In the genomic region with DNA sequence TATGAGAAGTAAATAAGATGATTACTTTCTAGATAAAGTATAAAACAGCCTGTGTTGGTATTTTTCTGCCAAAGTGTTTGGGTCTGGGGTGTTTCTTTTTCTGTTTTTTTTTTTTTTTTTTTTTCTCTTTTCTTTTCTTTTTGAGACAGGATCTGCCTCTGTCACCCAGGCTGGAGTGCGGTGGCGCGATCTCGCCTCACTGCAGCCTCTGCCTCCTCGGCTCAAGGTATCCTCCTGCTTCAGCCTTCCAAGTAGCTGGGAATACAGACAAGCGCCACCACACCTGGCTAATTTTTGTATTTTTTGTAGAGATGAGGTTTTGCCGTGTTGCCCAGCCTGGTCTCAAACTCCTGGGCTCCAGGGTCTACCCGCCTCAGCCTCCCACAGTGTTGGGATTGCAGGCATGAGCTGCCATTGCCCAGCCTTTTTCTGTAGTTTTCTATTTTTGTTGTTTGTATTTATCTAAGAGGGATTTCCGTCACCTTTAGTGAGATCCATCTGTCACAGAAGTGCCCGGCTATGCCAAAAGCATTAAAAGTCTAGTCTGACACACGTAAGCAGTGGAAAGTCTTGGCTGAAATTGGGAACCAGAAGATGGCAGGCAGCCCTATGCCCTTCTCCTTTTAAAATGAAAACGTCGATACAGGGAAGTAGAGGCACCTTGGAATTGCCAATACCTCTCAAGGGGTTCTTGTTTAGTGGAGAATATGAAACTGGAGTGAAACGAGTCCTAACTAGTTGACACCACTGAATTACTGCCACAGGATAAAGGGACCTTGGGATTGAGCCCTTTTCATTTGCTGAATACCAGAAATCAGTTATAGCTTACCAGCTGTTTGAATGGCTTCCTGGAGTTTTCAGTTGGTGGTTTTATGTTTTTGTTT, we compare ENCODE assay signal across 15 cellular contexts. TPM values are rescaled to one million over a fixed set of nuclear protein-coding genes. Genes with fewer than 3 reads are reported as not detected.
A peak's percentile ranks its signal among the peaks of the same experiment; 100 is the strongest.
DNase-seq lines count a peak whose midpoint lies in the region; TF ChIP-seq lines count a peak whose summit lies in the region.
"Had no signal": no experiment of that assay in that cellular context is flagged by ENCODE, and none has a peak within 500 bp of the region (broad histone marks: within the 10 kb centered on the region; RNA-seq: fewer than 3 reads in every experiment).

No MANE protein-coding gene starts in this region.

- H4K91ac ChIP-seq in H9 (ENCODE audit: insufficient read length, low read depth, low read length): no peak overlapping the region

- no peaks in the 10 kb centered on the region for H3K23me2 ChIP-seq in H9 (ENCODE audit: insufficient read length, low read depth, low read length, poor library complexity, severe bottlenecking)

- no peak overlapping the region for H3K4ac ChIP-seq in H9 (ENCODE audit: low read depth, low read length)

- no peak overlapping the region for H4K5ac ChIP-seq in H9 (ENCODE audit: insufficient read length, low read depth, low read length)

- peaks cover 45% of the 10 kb centered on the region for H3K36me3 Mint-ChIP-seq in T-helper 1 cell treated with Interleukin-12 subunit alpha and Interleukin-12 subunit beta and Interleukin-4 antibody, amounts not matched to agents 30 μg/mL and 1 μg/mL, for 36 hours (ENCODE audit: low read depth)
- peaks cover 29 to 89% (median 81%) of the 10 kb centered on the region in 3 experiments; a peak in 6 of 7 replicates for H3K36me3 Mint-ChIP-seq in H9 (ENCODE audit: insufficient read depth in 1 of 3, low read depth in 3 of 3)

- H3T11ph ChIP-seq in H9 (ENCODE audit: low read length): no peak overlapping the region

- no peak overlapping the region for H3K18ac ChIP-seq in H9 (ENCODE audit: insufficient read length, low read depth, low read length)

- no peak overlapping the region for H3K14ac ChIP-seq in H9 (ENCODE audit: insufficient read depth, low read length)

- no peaks in the 10 kb centered on the region for H4K20me1 ChIP-seq in H9 (ENCODE audit: control insufficient read depth, insufficient read depth, insufficient read length)

- no CpG with 5 or more reads among the region's 14 CpGs for WGBS in H9 (ENCODE audit: extremely low coverage, insufficient read length, low lambda C conversion rate)

- H3K9me3 Mint-ChIP-seq in T-helper 1 cell treated with Interleukin-12 subunit alpha and Interleukin-12 subunit beta and Interleukin-4 antibody, amounts not matched to agents 30 μg/mL and 1 μg/mL, for 36 hours: no peaks in the 10 kb centered on the region
- no peaks in the 10 kb centered on the region for H3K9me3 Mint-ChIP-seq in H9
- H3K9me3 Mint-ChIP-seq: neural progenitor cell, type B pancreatic cell had no signal

- H3K9ac ChIP-seq in H9 (ENCODE audit: extremely low read depth, insufficient read length, low read length) (no peak overlapping the region), adipocyte (ENCODE audit: low read length) (peak overlapping the region; percentile 72), parathyroid adenoma (no peak overlapping the region)
- H3K9ac ChIP-seq: neural progenitor cell had no signal

- DNase-seq in T-helper 1 cell (no peak), H9 (no peak), adipocyte (ENCODE audit: low read depth) (no peak), ureter (ENCODE audit: low spot score) (no peak), NCI-H146 treated with DMSO at 0.1 percent for 48 hours (lab: John Stamatoyannopoulos, UW; ENCODE audit: unreplicated experiment) (no peak)
- DNase-seq in activated effector memory CD4-positive, alpha-beta T cell treated with anti-CD3 and anti-CD28 coated beads, Interleukin-2, amount 50 U/mL, for 16 hours: no peak
- DNase-seq: 8988T, Calu3, glutamatergic neuron, left colon, NCI-H2029 treated with DMSO at 0.1 percent for 48 hours had no signal

- no peaks in the 10 kb centered on the region for H3K9me3 ChIP-seq in H9 (ENCODE audit: control insufficient read depth, low read depth, low read length)
- no peaks in the 10 kb centered on the region for H3K9me3 ChIP-seq in adipocyte (ENCODE audit: control insufficient read depth, low read length)
- H3K9me3 ChIP-seq in parathyroid adenoma (ENCODE audit: control insufficient read depth, low read length): no peaks in the 10 kb centered on the region

- H3K4me3 Mint-ChIP-seq in T-helper 1 cell treated with Interleukin-12 subunit alpha and Interleukin-12 subunit beta and Interleukin-4 antibody, amounts not matched to agents 30 μg/mL and 1 μg/mL, for 36 hours: peak overlapping the region; percentile 77
- no peak overlapping the region for H3K4me3 Mint-ChIP-seq in H9
- H3K4me3 Mint-ChIP-seq: neural progenitor cell, type B pancreatic cell had no signal

- H3K27me3 Mint-ChIP-seq in T-helper 1 cell treated with Interleukin-12 subunit alpha and Interleukin-12 subunit beta and Interleukin-4 antibody, amounts not matched to agents 30 μg/mL and 1 μg/mL, for 36 hours (ENCODE audit: low read depth): no peaks in the 10 kb centered on the region
- H3K27me3 Mint-ChIP-seq in H9 (ENCODE audit: low read depth): no peaks in the 10 kb centered on the region
- H3K27me3 Mint-ChIP-seq: type B pancreatic cell had no signal

- H3K4me3 ChIP-seq in adipocyte (ENCODE audit: low read length): no peak overlapping the region
- H3K4me3 ChIP-seq in parathyroid adenoma (ENCODE audit: low read depth, low read length): no peak overlapping the region
- H3K4me3 ChIP-seq: neural progenitor cell had no signal

- H2AFZ ChIP-seq in H9 (ENCODE audit: low read length) (no peak overlapping the region), parathyroid adenoma (no peak overlapping the region)
- H2AFZ ChIP-seq: neural progenitor cell had no signal

- H2BK120ac ChIP-seq in H9 (ENCODE audit: low read depth, low read length, poor library complexity, severe bottlenecking): no peak overlapping the region

- H3K4me2 ChIP-seq in H9 (ENCODE audit: insufficient read depth, insufficient read length, low read length): no peak overlapping the region
- H3K4me2 ChIP-seq in parathyroid adenoma (ENCODE audit: low read length): peak overlapping the region; percentile 44

- H3K36me3 ChIP-seq in adipocyte (ENCODE audit: control insufficient read depth, insufficient read depth, low read length, severe bottlenecking) (peaks cover 49% of the 10 kb centered on the region), parathyroid adenoma (ENCODE audit: control insufficient read depth, insufficient read depth, low read length) (no peaks in the 10 kb centered on the region)

- no peak overlapping the region for H2BK15ac ChIP-seq in H9 (ENCODE audit: low read depth, low read length)

- no peak overlapping the region for H3K56ac ChIP-seq in H9 (ENCODE audit: insufficient read length, low read depth, low read length)

- H3K4me1 Mint-ChIP-seq in T-helper 1 cell treated with Interleukin-12 subunit alpha and Interleukin-12 subunit beta and Interleukin-4 antibody, amounts not matched to agents 30 μg/mL and 1 μg/mL, for 36 hours (ENCODE audit: low read depth): peaks cover 59% of the 10 kb centered on the region
- peaks cover 67 to 83% of the 10 kb centered on the region in 2 experiments for H3K4me1 Mint-ChIP-seq in H9

- H3K27me3 ChIP-seq in H9 (ENCODE audit: insufficient read depth, low read length) (no peaks in the 10 kb centered on the region), adipocyte (replicated peaks; ENCODE audit: control insufficient read depth, insufficient read depth, low read length) (no peaks in the 10 kb centered on the region), parathyroid adenoma (ENCODE audit: control insufficient read depth, insufficient read depth, low read length) (no peaks in the 10 kb centered on the region)
- H3K27me3 ChIP-seq: neural progenitor cell had no signal

- no peak overlapping the region for H4K8ac ChIP-seq in H9 (replicated peaks; ENCODE audit: insufficient read length, low read depth, low read length)

- no peak overlapping the region for H2AK5ac ChIP-seq in H9 (ENCODE audit: insufficient read length, low read length)

- H3K27ac ChIP-seq in H9 (ENCODE audit: insufficient read length, low read depth, low read length) (no peak overlapping the region), parathyroid adenoma (no peak overlapping the region)

- H3K23ac ChIP-seq in H9 (ENCODE audit: insufficient read length, low read depth, low read length): no peak overlapping the region

- H3K79me1 ChIP-seq in H9 (ENCODE audit: insufficient read depth, low read depth, low read length, poor library complexity, severe bottlenecking): peaks cover 5% of the 10 kb centered on the region

- H2BK12ac ChIP-seq in H9 (ENCODE audit: insufficient read length, low read depth, low read length): no peak overlapping the region

- no peak overlapping the region for H2BK20ac ChIP-seq in H9 (ENCODE audit: low read depth, low read length, poor library complexity, severe bottlenecking)

- peaks cover 58% of the 10 kb centered on the region for H3K79me2 ChIP-seq in H9 (ENCODE audit: insufficient read depth, low read length)
- H3K79me2 ChIP-seq in parathyroid adenoma: peaks cover 6% of the 10 kb centered on the region

- H2BK5ac ChIP-seq in H9 (ENCODE audit: insufficient read length, low read length): no peak overlapping the region

- H3K27ac Mint-ChIP-seq in T-helper 1 cell treated with Interleukin-12 subunit alpha and Interleukin-12 subunit beta and Interleukin-4 antibody, amounts not matched to agents 30 μg/mL and 1 μg/mL, for 36 hours: peak overlapping the region; percentile 94
- peak overlapping the region; percentile 53 to 99 (median 72); a peak in 5 of 7 replicates for H3K27ac Mint-ChIP-seq in H9
- H3K27ac Mint-ChIP-seq: neural progenitor cell, type B pancreatic cell had no signal

- H3K4me1 ChIP-seq in H9 (ENCODE audit: insufficient read depth, low read length) (peaks cover 29% of the 10 kb centered on the region), adipocyte (ENCODE audit: control insufficient read depth, insufficient read depth, low read length) (peaks cover 54% of the 10 kb centered on the region), parathyroid adenoma (peaks cover 26% of the 10 kb centered on the region)

- TF ChIP-seq CTCF in H9 (conservative IDR thresholded peaks at IDR 0.05) (no peak), parathyroid adenoma (IDR thresholded peaks at IDR 0.05) (no peak)

RNA-seq across cellular contexts. Expression of gene UGP2, which starts 14.0 kb away (rescaled TPM):
- total RNA-seq in H9 (2021): 848 and 883 TPM in 2 replicates
- total RNA-seq in ureter: 113 TPM
